ENCODE assay signal across 8 cellular contexts in genomic region chr2:108533832-108534576, GRCh38. TPM values are rescaled to one million over a fixed set of nuclear protein-coding genes. Genes with fewer than 3 reads are reported as not detected.
A peak's percentile ranks its signal among the peaks of the same experiment; 100 is the strongest.
DNase-seq lines count a peak whose midpoint lies in the region; ATAC-seq, FAIRE-seq and TF ChIP-seq lines count a peak whose summit lies in the region.

TSS of gene LIMS1 (plus strand) at chr2:108534470. CDS start at chr2:108534563, 93 bp downstream.

- no peaks in the 10 kb centered on the region for H3K9me3 Mint-ChIP-seq in activated T-helper 1 cell treated with anti-CD3 and anti-CD28 coated beads, Interleukin-12 subunit alpha, Interleukin-12 subunit beta, Interleukin-2, Interleukin-4 antibody, amounts not matched to agents 30 ng/mL and 10 ng/mL and 1 ng/mL, durations not matched to agents 14 hours and 24 hours and 36 hours
- H3K9me3 Mint-ChIP-seq in naive thymus-derived CD8-positive, alpha-beta T cell: no peaks in the 10 kb centered on the region
- no peaks in the 10 kb centered on the region for H3K9me3 Mint-ChIP-seq in stimulated activated naive B cell treated with anti-CD40 and anti-IgM and Interleukin-4, amounts not matched to agents 10 μg/mL and 1 μg/mL and 100 μg/mL, for 72 hours

- H3K36me3 Mint-ChIP-seq in activated T-helper 1 cell treated with anti-CD3 and anti-CD28 coated beads, Interleukin-12 subunit alpha, Interleukin-12 subunit beta, Interleukin-2, Interleukin-4 antibody, amounts not matched to agents 30 ng/mL and 10 ng/mL and 1 ng/mL, durations not matched to agents 14 hours and 24 hours and 36 hours (ENCODE audit: low read depth): no peaks in the 10 kb centered on the region
- H3K36me3 Mint-ChIP-seq in naive thymus-derived CD8-positive, alpha-beta T cell: peaks cover 0 to 2% (median 0%) of the 10 kb centered on the region in 3 donors
- peaks cover 4 to 9% of the 10 kb centered on the region in 2 donors for H3K36me3 Mint-ChIP-seq in stimulated activated naive B cell treated with anti-CD40 and anti-IgM and Interleukin-4, amounts not matched to agents 10 μg/mL and 1 μg/mL and 100 μg/mL, for 72 hours

- TF ChIP-seq EP300 in Ishikawa (IDR thresholded peaks at IDR 0.05; ENCODE audit: borderline replicate concordance): peak; percentile 25; the same call in 1 of the 2 replicates

- intact Hi-C loops in activated T-helper 1 cell treated with anti-CD3 and anti-CD28 coated beads, Interleukin-12 subunit alpha, Interleukin-12 subunit beta, Interleukin-2, Interleukin-4 antibody, amounts not matched to agents 30 ng/mL and 10 ng/mL and 1 ng/mL, durations not matched to agents 14 hours and 24 hours and 36 hours (cut with micrococcal nuclease): loop anchor here (1.0 to 5.0 kb wide), 7 partner anchors 31 to 253 kb away; partner anchors contain the start of genes CCDC138, GCC2 and RANBP2

- H3K27me3 Mint-ChIP-seq in activated T-helper 1 cell treated with anti-CD3 and anti-CD28 coated beads, Interleukin-12 subunit alpha, Interleukin-12 subunit beta, Interleukin-2, Interleukin-4 antibody, amounts not matched to agents 30 ng/mL and 10 ng/mL and 1 ng/mL, durations not matched to agents 14 hours and 24 hours and 36 hours (ENCODE audit: insufficient read depth): peaks cover 2% of the 10 kb centered on the region
- H3K27me3 Mint-ChIP-seq in naive thymus-derived CD8-positive, alpha-beta T cell: no peaks in the 10 kb centered on the region
- no peaks in the 10 kb centered on the region for H3K27me3 Mint-ChIP-seq in stimulated activated naive B cell treated with anti-CD40 and anti-IgM and Interleukin-4, amounts not matched to agents 10 μg/mL and 1 μg/mL and 100 μg/mL, for 72 hours

- POLR2A ChIA-PET in naive thymus-derived CD8-positive, alpha-beta T cell (lab: Charles Lee): interaction anchor here (0.7 to 1.2 kb wide), 6 partner anchors 52 to 177 kb away, joined by 3 to 12 read pairs (median 4); partner anchors contain the start of gene GCC2

- no peak for TF ChIP-seq RAD21 in Ishikawa (IDR thresholded peaks at IDR 0.05; ENCODE audit: low read depth)

- DNase-seq in DMS79 (lab: John Stamatoyannopoulos, UW) (peak; percentile 50), RCC 7860 (ENCODE audit: low spot score) (peak; percentile 89), fibroblast of gingiva (ENCODE audit: low read depth) (peak; percentile 84)
- peak; percentile 76 for DNase-seq in activated T-helper 1 cell treated with anti-CD3 and anti-CD28 coated beads, Interleukin-12 subunit alpha, Interleukin-12 subunit beta, Interleukin-2, Interleukin-4 antibody, amounts not matched to agents 30 ng/mL and 10 ng/mL and 1 ng/mL, durations not matched to agents 14 hours and 24 hours and 36 hours (ENCODE audit: low spot score)
- peak; percentile 61 to 93 (median 82) for DNase-seq in naive thymus-derived CD8-positive, alpha-beta T cell
- peak; percentile 80 for DNase-seq in stimulated activated naive B cell treated with anti-CD40 and anti-IgM and Interleukin-4, amounts not matched to agents 10 μg/mL and 1 μg/mL and 100 μg/mL, for 72 hours

- peak within 1 kb of the TSS; percentile 96 for H3K4me3 Mint-ChIP-seq in activated T-helper 1 cell treated with anti-CD3 and anti-CD28 coated beads, Interleukin-12 subunit alpha, Interleukin-12 subunit beta, Interleukin-2, Interleukin-4 antibody, amounts not matched to agents 30 ng/mL and 10 ng/mL and 1 ng/mL, durations not matched to agents 14 hours and 24 hours and 36 hours
- peak within 1 kb of the TSS; percentile 87 to 98 (median 95) for H3K4me3 Mint-ChIP-seq in naive thymus-derived CD8-positive, alpha-beta T cell
- peak within 1 kb of the TSS; percentile 86 to 94 for H3K4me3 Mint-ChIP-seq in stimulated activated naive B cell treated with anti-CD40 and anti-IgM and Interleukin-4, amounts not matched to agents 10 μg/mL and 1 μg/mL and 100 μg/mL, for 72 hours

- FAIRE-seq in RCC 7860 (lab: Jason Lieb, UNC): peak; percentile 50

- peaks cover 65% of the 10 kb centered on the region for H3K4me1 Mint-ChIP-seq in activated T-helper 1 cell treated with anti-CD3 and anti-CD28 coated beads, Interleukin-12 subunit alpha, Interleukin-12 subunit beta, Interleukin-2, Interleukin-4 antibody, amounts not matched to agents 30 ng/mL and 10 ng/mL and 1 ng/mL, durations not matched to agents 14 hours and 24 hours and 36 hours (ENCODE audit: low read depth)
- H3K4me1 Mint-ChIP-seq in naive thymus-derived CD8-positive, alpha-beta T cell: peaks cover 11 to 28% (median 28%) of the 10 kb centered on the region in 4 donors
- H3K4me1 Mint-ChIP-seq in stimulated activated naive B cell treated with anti-CD40 and anti-IgM and Interleukin-4, amounts not matched to agents 10 μg/mL and 1 μg/mL and 100 μg/mL, for 72 hours: peaks cover 18 to 31% of the 10 kb centered on the region in 2 donors

- H3K27ac Mint-ChIP-seq in activated T-helper 1 cell treated with anti-CD3 and anti-CD28 coated beads, Interleukin-12 subunit alpha, Interleukin-12 subunit beta, Interleukin-2, Interleukin-4 antibody, amounts not matched to agents 30 ng/mL and 10 ng/mL and 1 ng/mL, durations not matched to agents 14 hours and 24 hours and 36 hours: peak within 1 kb of the TSS; percentile 97
- H3K27ac Mint-ChIP-seq in naive thymus-derived CD8-positive, alpha-beta T cell: peak within 1 kb of the TSS; percentile 74 to 94 (median 90)
- H3K27ac Mint-ChIP-seq in stimulated activated naive B cell treated with anti-CD40 and anti-IgM and Interleukin-4, amounts not matched to agents 10 μg/mL and 1 μg/mL and 100 μg/mL, for 72 hours: peak within 1 kb of the TSS; percentile 96

- ATAC-seq in GM21576 (IDR thresholded peaks at IDR 0.05; ENCODE audit: unreplicated experiment): peak; percentile 87
- peak; percentile 86 to 92 for ATAC-seq in naive thymus-derived CD8-positive, alpha-beta T cell
- peak; percentile 87 to 93 for ATAC-seq in stimulated activated naive B cell treated with anti-CD40 and anti-IgM and Interleukin-4, amounts not matched to agents 10 μg/mL and 1 μg/mL and 100 μg/mL, for 72 hours (replicated peaks)

TF ChIP-seq in Ishikawa, 13 proteins besides CTCF, POLR2A, EP300 and RAD21:
- TF ChIP-seq TCF12 (IDR thresholded peaks at IDR 0.05; ENCODE audit: low read depth): no peak
- TF ChIP-seq, protein P1, sequence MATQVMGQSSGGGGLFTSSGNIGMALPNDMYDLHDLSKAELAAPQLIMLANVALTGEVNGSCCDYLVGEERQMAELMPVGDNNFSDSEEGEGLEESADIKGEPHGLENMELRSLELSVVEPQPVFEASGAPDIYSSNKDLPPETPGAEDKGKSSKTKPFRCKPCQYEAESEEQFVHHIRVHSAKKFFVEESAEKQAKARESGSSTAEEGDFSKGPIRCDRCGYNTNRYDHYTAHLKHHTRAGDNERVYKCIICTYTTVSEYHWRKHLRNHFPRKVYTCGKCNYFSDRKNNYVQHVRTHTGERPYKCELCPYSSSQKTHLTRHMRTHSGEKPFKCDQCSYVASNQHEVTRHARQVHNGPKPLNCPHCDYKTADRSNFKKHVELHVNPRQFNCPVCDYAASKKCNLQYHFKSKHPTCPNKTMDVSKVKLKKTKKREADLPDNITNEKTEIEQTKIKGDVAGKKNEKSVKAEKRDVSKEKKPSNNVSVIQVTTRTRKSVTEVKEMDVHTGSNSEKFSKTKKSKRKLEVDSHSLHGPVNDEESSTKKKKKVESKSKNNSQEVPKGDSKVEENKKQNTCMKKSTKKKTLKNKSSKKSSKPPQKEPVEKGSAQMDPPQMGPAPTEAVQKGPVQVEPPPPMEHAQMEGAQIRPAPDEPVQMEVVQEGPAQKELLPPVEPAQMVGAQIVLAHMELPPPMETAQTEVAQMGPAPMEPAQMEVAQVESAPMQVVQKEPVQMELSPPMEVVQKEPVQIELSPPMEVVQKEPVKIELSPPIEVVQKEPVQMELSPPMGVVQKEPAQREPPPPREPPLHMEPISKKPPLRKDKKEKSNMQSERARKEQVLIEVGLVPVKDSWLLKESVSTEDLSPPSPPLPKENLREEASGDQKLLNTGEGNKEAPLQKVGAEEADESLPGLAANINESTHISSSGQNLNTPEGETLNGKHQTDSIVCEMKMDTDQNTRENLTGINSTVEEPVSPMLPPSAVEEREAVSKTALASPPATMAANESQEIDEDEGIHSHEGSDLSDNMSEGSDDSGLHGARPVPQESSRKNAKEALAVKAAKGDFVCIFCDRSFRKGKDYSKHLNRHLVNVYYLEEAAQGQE (IDR thresholded peaks at IDR 0.05; ENCODE audit: low read depth): no peak
- peak; percentile 64 for TF ChIP-seq MAX (IDR thresholded peaks at IDR 0.05)
- TF ChIP-seq FOXM1 (IDR thresholded peaks at IDR 0.05; ENCODE audit: borderline replicate concordance, low read depth): no peak
- TF ChIP-seq NFIC (IDR thresholded peaks at IDR 0.05): peak; percentile 63
- peak; percentile 10 for TF ChIP-seq TAF1 (IDR thresholded peaks at IDR 0.05; ENCODE audit: low read depth)
- no peak for TF ChIP-seq YY1 (IDR thresholded peaks at IDR 0.05; ENCODE audit: low read depth)
- peak; percentile 76; the same call in 1 of the 2 replicates for TF ChIP-seq ZBTB7A (IDR thresholded peaks at IDR 0.05; ENCODE audit: low read depth)
- TF ChIP-seq, protein P2, sequence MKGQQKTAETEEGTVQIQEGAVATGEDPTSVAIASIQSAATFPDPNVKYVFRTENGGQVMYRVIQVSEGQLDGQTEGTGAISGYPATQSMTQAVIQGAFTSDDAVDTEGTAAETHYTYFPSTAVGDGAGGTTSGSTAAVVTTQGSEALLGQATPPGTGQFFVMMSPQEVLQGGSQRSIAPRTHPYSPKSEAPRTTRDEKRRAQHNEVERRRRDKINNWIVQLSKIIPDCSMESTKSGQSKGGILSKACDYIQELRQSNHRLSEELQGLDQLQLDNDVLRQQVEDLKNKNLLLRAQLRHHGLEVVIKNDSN (IDR thresholded peaks at IDR 0.05): no peak; the same call in 1 of the 2 replicates
- TF ChIP-seq CEBPB (IDR thresholded peaks at IDR 0.05): no peak
- TF ChIP-seq TEAD4 (IDR thresholded peaks at IDR 0.05): peak; percentile 5; the same call in 1 of the 2 replicates
- TF ChIP-seq EGR1 (IDR thresholded peaks at IDR 0.05): no peak

RNA-seq across cellular contexts. Expression of gene LIMS1, which starts in this region (rescaled TPM):
- 69.6 and 70.0 TPM in 2 replicates for total RNA-seq in activated T-helper 1 cell treated with anti-CD3 and anti-CD28 coated beads, Interleukin-12 subunit alpha, Interleukin-12 subunit beta, Interleukin-2, Interleukin-4 antibody, amounts not matched to agents 30 ng/mL and 10 ng/mL and 1 ng/mL, durations not matched to agents 14 hours and 24 hours and 36 hours
- total RNA-seq in naive thymus-derived CD8-positive, alpha-beta T cell: 10 to 100 TPM; 20.9 to 22.2 TPM
- 10 to 100 TPM; 21.8 to 25.9 (median 21.9) TPM for polyA plus RNA-seq in naive thymus-derived CD8-positive, alpha-beta T cell

Comparison
In these comparisons a context has a peak if more than half of its experiments do, and no peak if none do; other contexts are left out.
1. Peak in every context shown above with its lines: DNase-seq and ATAC-seq.